15 cellular contexts compared by ENCODE assay signal in the genomic region with DNA sequence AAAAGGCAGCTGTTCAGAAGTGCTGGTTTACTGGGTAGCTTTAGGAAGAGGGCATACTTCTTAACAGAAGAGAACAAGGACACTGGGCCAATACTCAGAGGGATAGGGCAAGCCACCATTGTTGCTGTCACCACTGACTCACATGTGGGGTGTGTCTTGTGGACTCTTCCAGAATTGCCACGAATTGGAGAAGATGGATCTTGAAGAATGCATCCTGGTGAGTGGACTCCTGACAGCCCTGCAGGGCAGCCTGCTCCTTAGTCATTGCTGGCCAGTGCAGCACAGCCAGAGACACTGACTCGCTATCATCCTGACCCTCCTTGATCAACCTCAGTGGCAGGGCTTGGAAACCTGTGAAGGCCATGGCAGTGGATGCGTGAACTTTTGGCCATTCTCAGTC.
DNase-seq lines count a peak whose midpoint lies in the region; ATAC-seq and TF ChIP-seq lines count a peak whose summit lies in the region.
"Had no signal": no experiment of that assay in that cellular context is flagged by ENCODE, and none has a peak within 500 bp of the region (broad histone marks: within the 10 kb centered on the region; RNA-seq: fewer than 3 reads in every experiment).

No MANE protein-coding gene starts in this region.

- no peaks in the 10 kb centered on the region for H3K36me3 Mint-ChIP-seq in T-cell
- H3K36me3 Mint-ChIP-seq: CD8-positive, alpha-beta T cell had no signal

- H3K9me3 ChIP-seq in PC-3 (ENCODE audit: low read length) (no peaks in the 10 kb centered on the region), neuronal stem cell (replicated peaks in 1 of 2; ENCODE audit: control insufficient read depth in 2 of 2, insufficient read depth in 1 of 2, low read depth in 1 of 2, low read length in 2 of 2) (no peaks in the 10 kb centered on the region)

- no peak overlapping the region for H2BK120ac ChIP-seq in neuronal stem cell (ENCODE audit: low read depth, low read length)

- POLR2A ChIA-PET in PC-3 (lab: Charles Lee; ENCODE audit: unreplicated experiment), result no interaction called here
- POLR2A ChIA-PET in T-cell (lab: Charles Lee), result interaction anchor here in 1 of 2 donors (0.6 kb wide), 2 partner anchors 333 to 445 kb away, joined by 3 to 5 read pairs; no protein-coding TSS in a partner anchor

- no peak overlapping the region for H3K4ac ChIP-seq in neuronal stem cell (ENCODE audit: low read length)

- H2AK5ac ChIP-seq in neuronal stem cell (ENCODE audit: low read depth, low read length), result no peak overlapping the region

- H2AFZ ChIP-seq in PC-3 (ENCODE audit: low read length) (no peak overlapping the region), neuronal stem cell (ENCODE audit: low read length) (no peak overlapping the region)

- H3K9me3 Mint-ChIP-seq in T-cell, result no peaks in the 10 kb centered on the region
- H3K9me3 Mint-ChIP-seq: CD8-positive, alpha-beta T cell; T-helper 2 cell treated with Interferon-gamma antibody and Interleukin-4, amounts not matched to agents 5 μg/mL and 100 μg/mL, for 36 hours had no signal

- H3K27me3 ChIP-seq in PC-3 (ENCODE audit: low read length) (no peaks in the 10 kb centered on the region), neuronal stem cell (ENCODE audit: control insufficient read depth in 3 of 3, insufficient read depth in 3 of 3, low read depth in 1 of 3, low read length in 3 of 3) (no peaks in the 10 kb centered on the region)

- ATAC-seq in PC-3 (peak; percentile 87), esophagus mucosa (peak; percentile 59), HG03432 (IDR thresholded peaks at IDR 0.05; ENCODE audit: unreplicated experiment) (no peak), GM19395 (IDR thresholded peaks at IDR 0.05; ENCODE audit: unreplicated experiment) (no peak), T-cell (replicated peaks in 1 of 4) (no peak)
- ATAC-seq: CD8-positive, alpha-beta T cell had no signal

- no peaks in the 10 kb centered on the region for H3K79me1 ChIP-seq in neuronal stem cell (ENCODE audit: low read depth, low read length)

- H3K79me2 ChIP-seq in PC-3 (ENCODE audit: low read length), result no peaks in the 10 kb centered on the region

- peak overlapping the region; percentile 27 for H3K18ac ChIP-seq in neuronal stem cell (ENCODE audit: low read length)

- CTCF ChIA-PET in PC-3 (lab: Charles Lee), result no interaction called here
- CTCF ChIA-PET in T-cell (lab: Charles Lee), result no interaction called here

- no peak overlapping the region for H2BK5ac ChIP-seq in neuronal stem cell (ENCODE audit: low read length)

- peak; percentile 60 for DNase-seq in GM03348 (ENCODE audit: low spot score)
- DNase-seq in PC-3, result peak; percentile 73
- DNase-seq in neuronal stem cell (ENCODE audit: low spot score), result no peak
- DNase-seq in T-cell, result no peak
- no peak for DNase-seq in stimulated activated CD4-positive, alpha-beta T cell treated with anti-CD3 and anti-CD28 coated beads, Interleukin-2, amount 100 ng/mL, for 24 hours
- DNase-seq: activated CD4-positive, alpha-beta T cell treated with anti-CD3 and anti-CD28 coated beads, Interleukin-2, amount 50 U/mL, for 4 hours; activated effector memory CD4-positive, alpha-beta T cell treated with anti-CD3 and anti-CD28 coated beads, Interleukin-2, amount 50 U/mL, for 16 hours; CD8-positive, alpha-beta T cell; NCI-H1436 treated with DMSO at 0.1 percent for 48 hours; NCI-H524 treated with DMSO at 0.1 percent for 48 hours; right cardiac atrium had no signal

- no peak overlapping the region for H3K4me3 ChIP-seq in PC-3 (ENCODE audit: low read length)
- no peak overlapping the region for H3K4me3 ChIP-seq in neuronal stem cell (ENCODE audit: low read length in 2 of 2)

- no peak overlapping the region for H2BK15ac ChIP-seq in neuronal stem cell (ENCODE audit: low read length)

- no peak overlapping the region for H3K23ac ChIP-seq in neuronal stem cell (ENCODE audit: low read depth, low read length, poor library complexity)

- H3K14ac ChIP-seq in neuronal stem cell (ENCODE audit: low read length), result no peak overlapping the region

- no peaks in the 10 kb centered on the region for H4K20me1 ChIP-seq in PC-3 (ENCODE audit: low read length)

- H3K4me2 ChIP-seq in PC-3 (ENCODE audit: low read length), result no peak overlapping the region
- no peak overlapping the region for H3K4me2 ChIP-seq in neuronal stem cell (ENCODE audit: insufficient read depth, low read length, poor library complexity, severe bottlenecking)

- peaks cover 2 to 3% of the 10 kb centered on the region in 2 donors for H3K27me3 Mint-ChIP-seq in T-cell

- H3K4me3 Mint-ChIP-seq in T-cell, result no peak overlapping the region
- H3K4me3 Mint-ChIP-seq: CD8-positive, alpha-beta T cell; T-helper 2 cell treated with Interferon-gamma antibody and Interleukin-4, amounts not matched to agents 5 μg/mL and 100 μg/mL, for 36 hours had no signal

- H3K9ac ChIP-seq in PC-3 (ENCODE audit: low read length), result no peak overlapping the region
- H3K9ac ChIP-seq in neuronal stem cell (ENCODE audit: low read depth, low read length, poor library complexity), result no peak overlapping the region

- H3K27ac Mint-ChIP-seq in T-cell, result no peak overlapping the region
- H3K27ac Mint-ChIP-seq: CD8-positive, alpha-beta T cell; T-helper 2 cell treated with Interferon-gamma antibody and Interleukin-4, amounts not matched to agents 5 μg/mL and 100 μg/mL, for 36 hours had no signal

- H3K36me3 ChIP-seq in PC-3 (ENCODE audit: low read depth, low read length) (peaks cover 12% of the 10 kb centered on the region), neuronal stem cell (replicated peaks in 1 of 2; ENCODE audit: control insufficient read depth in 2 of 2, insufficient read depth in 2 of 2, low read length in 2 of 2) (peaks cover 8 to 9% of the 10 kb centered on the region in 2 donors)

- H3K27ac ChIP-seq in PC-3 (ENCODE audit: low read length) (0 out of 2 replicates have a peak overlapping the region, but pooled peaks have one; percentile 3), neuronal stem cell (replicated peaks; ENCODE audit: low read length) (no peak overlapping the region)

- H3K9me2 ChIP-seq in PC-3 (replicated peaks; ENCODE audit: low read length), result no peaks in the 10 kb centered on the region

- no TSS peak for BruUV-seq in PC-3 (replicated peaks; lab: Mats Ljungman, UMichigan)

- H3K4me1 ChIP-seq in PC-3 (ENCODE audit: insufficient read depth, low read length) (peaks cover 11% of the 10 kb centered on the region), neuronal stem cell (ENCODE audit: control insufficient read depth in 2 of 2, insufficient read depth in 1 of 2, low read depth in 1 of 2, low read length in 2 of 2) (no peaks in the 10 kb centered on the region)

- WGBS in neuronal stem cell (ENCODE audit: extremely low coverage in 2 of 2, insufficient read length in 2 of 2, insufficient replicate concordance in 1 of 2), 2 donors, result no CpG with 5 or more reads among the region's 3 CpGs

- no peak overlapping the region for H2BK12ac ChIP-seq in neuronal stem cell (ENCODE audit: low read length)

- intact Hi-C loops in PC-3 (cut with micrococcal nuclease), result no loop called here

- no peaks in the 10 kb centered on the region for H3F3A ChIP-seq in PC-3 (ENCODE audit: low read length, unreplicated experiment)

- no peak overlapping the region for H4K8ac ChIP-seq in neuronal stem cell (ENCODE audit: low read depth, low read length)

- H4K91ac ChIP-seq in neuronal stem cell (ENCODE audit: low read depth, low read length, poor library complexity), result no peak overlapping the region

- H3K4me1 Mint-ChIP-seq in T-cell, result peaks cover under 1 to 6% (median under 1%) of the 10 kb centered on the region in 3 donors

- TF ChIP-seq CTCF in PC-3 (conservative IDR thresholded peaks at IDR 0.05; ENCODE audit: low read depth, low read length), result no peak

Comparison
In these comparisons a context has a peak if more than half of its experiments do, and no peak if none do; other contexts are left out.
1. DNase-seq: peak in GM03348 (single experiment) and PC-3 (single experiment); none in neuronal stem cell (single experiment), T-cell (0 of 34) and stimulated activated CD4-positive, alpha-beta T cell treated with anti-CD3 and anti-CD28 coated beads, Interleukin-2, amount 100 ng/mL, for 24 hours (0 of 2).
2. ATAC-seq: peak in PC-3 (single experiment) and esophagus mucosa (single experiment); none in HG03432 (single experiment), GM19395 (single experiment) and T-cell (0 of 4).